ENCODE assay signal across 18 cellular contexts in genomic region chr14:22641851-22642250, GRCh38. TPM values are rescaled to one million over a fixed set of nuclear protein-coding genes. Genes with fewer than 3 reads are reported as not detected.
"Had no signal": no experiment of that assay in that cellular context is flagged by ENCODE, and none has a peak within 500 bp of the region (broad histone marks: within the 10 kb centered on the region; RNA-seq: fewer than 3 reads in every experiment).

No MANE protein-coding gene starts in this region.

- ATAC-seq: activated CD4-positive, CD25-positive, alpha-beta regulatory T cell treated with anti-CD3 and anti-CD28 coated beads, Interleukin-2, amount 50 U/mL, for 24 hours; activated naive CD8-positive, alpha-beta T cell treated with anti-CD3 and anti-CD28 coated beads, Interleukin-2, amount 50 U/mL, for 24 hours; activated T-helper 17 cell treated with anti-CD3 and anti-CD28 coated beads, Interleukin-2, amount 50 U/mL, for 72 hours; left lung; naive thymus-derived CD4-positive, alpha-beta T cell; pancreas had no signal

- H3K27ac Mint-ChIP-seq: activated naive CD4-positive, alpha-beta T cell treated with anti-CD3 and anti-CD28 coated beads for 36 hours; activated naive CD8-positive, alpha-beta T cell treated with anti-CD3 and anti-CD28 coated beads, Interleukin-2, amount 50 U/mL, for 24 hours; activated T-helper 17 cell treated with anti-CD3 and anti-CD28 coated beads, Interleukin-2, amount 50 U/mL, for 72 hours; naive thymus-derived CD4-positive, alpha-beta T cell had no signal

- H3K4me1 ChIP-seq: pancreas, sigmoid colon had no signal

- DNase-seq: activated naive CD4-positive, alpha-beta T cell treated with anti-CD3 and anti-CD28 coated beads for 36 hours; activated naive CD8-positive, alpha-beta T cell treated with anti-CD3 and anti-CD28 coated beads, Interleukin-2, amount 50 U/mL, for 24 hours; activated T-cell treated with anti-CD3 and anti-CD28 coated beads for 4 hours; aorta; cerebellar nuclear complex; dermis blood vessel endothelial cell; islet precursor cell; left lung; naive thymus-derived CD4-positive, alpha-beta T cell; pancreas; sigmoid colon; stimulated activated CD4-positive, alpha-beta T cell treated with anti-CD3 and anti-CD28 coated beads, Interleukin-2, amount 100 ng/mL, for 24 hours had no signal

- H3K9me3 ChIP-seq: left lung, pancreas, sigmoid colon had no signal

- H3K27me3 ChIP-seq: left lung, pancreas, sigmoid colon had no signal

- H3K4me3 Mint-ChIP-seq: activated naive CD4-positive, alpha-beta T cell treated with anti-CD3 and anti-CD28 coated beads for 36 hours; activated naive CD8-positive, alpha-beta T cell treated with anti-CD3 and anti-CD28 coated beads, Interleukin-2, amount 50 U/mL, for 24 hours; activated T-helper 17 cell treated with anti-CD3 and anti-CD28 coated beads, Interleukin-2, amount 50 U/mL, for 72 hours; naive thymus-derived CD4-positive, alpha-beta T cell had no signal

- H3K4me3 ChIP-seq: left lung, pancreas, sigmoid colon had no signal

- H3K36me3 ChIP-seq: left lung, pancreas, sigmoid colon had no signal

- H3K9me3 Mint-ChIP-seq: activated naive CD4-positive, alpha-beta T cell treated with anti-CD3 and anti-CD28 coated beads for 36 hours; activated naive CD8-positive, alpha-beta T cell treated with anti-CD3 and anti-CD28 coated beads, Interleukin-2, amount 50 U/mL, for 24 hours; activated T-helper 17 cell treated with anti-CD3 and anti-CD28 coated beads, Interleukin-2, amount 50 U/mL, for 72 hours had no signal

- H3K27me3 Mint-ChIP-seq: activated T-helper 17 cell treated with anti-CD3 and anti-CD28 coated beads, Interleukin-2, amount 50 U/mL, for 72 hours had no signal

- H3K27ac ChIP-seq: epithelial cell of prostate, left lung, pancreas, sigmoid colon had no signal

- H3K4me1 Mint-ChIP-seq: activated T-helper 17 cell treated with anti-CD3 and anti-CD28 coated beads, Interleukin-2, amount 50 U/mL, for 72 hours had no signal

RNA-seq across cellular contexts. Expression of gene OR6J1, which starts 2.3 kb away (rescaled TPM):
- total RNA-seq: activated naive CD4-positive, alpha-beta T cell treated with anti-CD3 and anti-CD28 coated beads for 36 hours; activated T-helper 17 cell treated with anti-CD3 and anti-CD28 coated beads, Interleukin-2, amount 50 U/mL, for 72 hours; aorta; dermis blood vessel endothelial cell; frontal cortex; left lung; mononuclear cell; naive thymus-derived CD4-positive, alpha-beta T cell; sigmoid colon; urinary bladder had no signal
- polyA plus RNA-seq: aorta; naive thymus-derived CD4-positive, alpha-beta T cell; sigmoid colon; urinary bladder had no signal
